1 cellular context compared by ENCODE assay signal in the genomic region with DNA sequence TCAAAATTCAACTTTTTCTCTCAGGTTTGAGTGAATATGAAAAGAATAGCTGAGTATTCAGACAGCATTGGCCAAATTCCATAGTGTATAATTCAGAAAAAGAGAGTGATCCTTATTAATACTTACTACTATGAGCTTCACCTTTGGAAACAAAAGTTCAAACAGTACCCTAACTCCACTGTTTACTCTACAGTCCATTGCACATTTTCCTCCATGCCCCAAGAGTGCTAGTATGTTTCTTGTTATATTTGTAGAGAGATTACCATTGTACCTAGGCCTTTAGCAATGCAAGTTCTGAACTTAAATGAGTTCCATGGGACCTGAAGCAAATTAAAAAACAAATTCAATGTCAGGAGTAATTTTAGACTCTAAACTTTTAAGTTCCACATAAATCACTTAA.
TF ChIP-seq lines count a peak whose summit lies in the region.

No MANE protein-coding gene starts in this region.

TF ChIP-seq in HEK293T, 16 proteins besides CTCF, POLR2A, EP300 and RAD21 (continued from another document):
- TF ChIP-seq NFRKB (IDR thresholded peaks at IDR 0.05): no peak
